24 cellular contexts compared by ENCODE assay signal in the genomic region with DNA sequence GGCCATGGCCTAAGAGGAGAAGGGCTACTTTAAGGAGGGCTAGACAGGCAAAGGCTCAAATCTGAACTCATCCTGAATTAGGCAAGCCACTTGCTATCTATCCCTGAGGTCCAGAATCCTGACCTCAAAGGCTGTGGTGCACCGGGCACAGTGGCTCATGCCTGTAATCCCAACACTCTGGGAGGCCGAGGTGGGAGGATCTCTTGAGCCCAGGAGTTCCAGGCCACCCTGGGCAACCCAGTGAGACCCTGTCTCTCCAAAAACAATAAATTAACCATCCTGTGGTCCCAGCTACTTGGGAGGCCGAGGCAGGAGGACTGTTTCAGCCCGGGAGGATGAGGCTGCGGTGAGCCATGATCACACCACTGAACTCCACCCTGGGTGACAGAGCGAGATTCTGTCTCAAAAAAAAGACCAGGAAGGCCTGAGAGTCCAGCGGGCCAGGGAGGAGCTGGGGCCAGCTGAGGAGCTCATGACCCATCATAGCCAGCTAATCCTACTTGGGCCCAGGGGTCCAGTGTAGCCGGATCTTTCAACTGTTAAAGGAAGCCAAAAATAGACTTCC.
"Had no signal": no experiment of that assay in that cellular context is flagged by ENCODE, and none has a peak within 500 bp of the region (broad histone marks: within the 10 kb centered on the region; RNA-seq: fewer than 3 reads in every experiment).

No MANE protein-coding gene starts in this region.

- H3K27me3 Mint-ChIP-seq: activated B cell treated with CpG ODN at 0.5 μM for 24 hours; activated CD8-positive, alpha-beta T cell treated with anti-CD3 and anti-CD28 coated beads for 36 hours; activated naive CD8-positive, alpha-beta T cell treated with anti-CD3 and anti-CD28 coated beads, Interleukin-2, amount 50 U/mL, for 24 hours had no signal

- H3K27me3 ChIP-seq: Peyer's patch had no signal

- H3K27ac ChIP-seq: Peyer's patch had no signal

- H3K4me3 Mint-ChIP-seq: activated B cell treated with CpG ODN at 0.5 μM for 24 hours; activated CD8-positive, alpha-beta T cell treated with anti-CD3 and anti-CD28 coated beads for 36 hours; activated naive CD8-positive, alpha-beta T cell treated with anti-CD3 and anti-CD28 coated beads, Interleukin-2, amount 50 U/mL, for 24 hours; brain; T-helper 1 cell treated with Interleukin-12 subunit alpha and Interleukin-12 subunit beta and Interleukin-4 antibody, amounts not matched to agents 30 μg/mL and 1 μg/mL, for 36 hours had no signal

- H3K4me3 ChIP-seq: Peyer's patch had no signal

- H3K9me3 Mint-ChIP-seq: activated B cell treated with CpG ODN at 0.5 μM for 24 hours; activated CD8-positive, alpha-beta T cell treated with anti-CD3 and anti-CD28 coated beads for 36 hours; activated naive CD8-positive, alpha-beta T cell treated with anti-CD3 and anti-CD28 coated beads, Interleukin-2, amount 50 U/mL, for 24 hours; activated T-helper 1 cell treated with anti-CD3 and anti-CD28 coated beads, Interleukin-12 subunit alpha, Interleukin-12 subunit beta, Interleukin-2, Interleukin-4 antibody, amounts not matched to agents 30 ng/mL and 10 ng/mL and 1 ng/mL, durations not matched to agents 14 hours and 24 hours and 36 hours; T-helper 1 cell treated with Interleukin-12 subunit alpha and Interleukin-12 subunit beta and Interleukin-4 antibody, amounts not matched to agents 30 μg/mL and 1 μg/mL, for 36 hours had no signal

- H3K27ac Mint-ChIP-seq: activated B cell treated with CpG ODN at 0.5 μM for 24 hours; activated CD8-positive, alpha-beta T cell treated with anti-CD3 and anti-CD28 coated beads for 36 hours; activated naive CD8-positive, alpha-beta T cell treated with anti-CD3 and anti-CD28 coated beads, Interleukin-2, amount 50 U/mL, for 24 hours; activated T-helper 1 cell treated with anti-CD3 and anti-CD28 coated beads, Interleukin-12 subunit alpha, Interleukin-12 subunit beta, Interleukin-2, Interleukin-4 antibody, amounts not matched to agents 30 ng/mL and 10 ng/mL and 1 ng/mL, durations not matched to agents 14 hours and 24 hours and 36 hours; T-helper 1 cell treated with Interleukin-12 subunit alpha and Interleukin-12 subunit beta and Interleukin-4 antibody, amounts not matched to agents 30 μg/mL and 1 μg/mL, for 36 hours had no signal

- DNase-seq: activated B cell treated with CpG ODN at 0.5 μM for 24 hours; activated CD4-positive, alpha-beta T cell treated with anti-CD3 and anti-CD28 coated beads, Interleukin-2, amount 50 U/mL, for 1 hour; activated CD8-positive, alpha-beta memory T cell treated with anti-CD3 and anti-CD28 coated beads, Interleukin-2, amount 50 U/mL, for 4 hours; activated CD8-positive, alpha-beta T cell treated with anti-CD3 and anti-CD28 coated beads for 36 hours; activated gamma-delta T cell; activated naive CD4-positive, alpha-beta T cell treated with anti-CD3 and anti-CD28 coated beads, Interleukin-2, amount 50 U/mL, for 16 hours; activated naive CD8-positive, alpha-beta T cell treated with anti-CD3 and anti-CD28 coated beads, Interleukin-2, amount 50 U/mL, for 24 hours; amniotic stem cell; Karpas-422; MM.1S; NCI-H1105; NCI-H1436; NCI-H1694 treated with DMSO at 0.1 percent for 48 hours; NCI-H2029 treated with DMSO at 0.1 percent for 48 hours; NCI-H345; NCI-H510A treated with DMSO at 0.1 percent for 48 hours; NCI-H69; NK-92 treated with Interleukin-12 subunit alpha and Interleukin-12 subunit beta, amount 100 ng/mL, for 24 hours; SHP77; T-helper 9 cell had no signal

- H3K9me3 ChIP-seq: Peyer's patch had no signal

- ATAC-seq: activated CD8-positive, alpha-beta T cell treated with anti-CD3 and anti-CD28 coated beads for 36 hours; activated naive CD8-positive, alpha-beta T cell treated with anti-CD3 and anti-CD28 coated beads, Interleukin-2, amount 50 U/mL, for 24 hours had no signal
